In the genomic region with DNA sequence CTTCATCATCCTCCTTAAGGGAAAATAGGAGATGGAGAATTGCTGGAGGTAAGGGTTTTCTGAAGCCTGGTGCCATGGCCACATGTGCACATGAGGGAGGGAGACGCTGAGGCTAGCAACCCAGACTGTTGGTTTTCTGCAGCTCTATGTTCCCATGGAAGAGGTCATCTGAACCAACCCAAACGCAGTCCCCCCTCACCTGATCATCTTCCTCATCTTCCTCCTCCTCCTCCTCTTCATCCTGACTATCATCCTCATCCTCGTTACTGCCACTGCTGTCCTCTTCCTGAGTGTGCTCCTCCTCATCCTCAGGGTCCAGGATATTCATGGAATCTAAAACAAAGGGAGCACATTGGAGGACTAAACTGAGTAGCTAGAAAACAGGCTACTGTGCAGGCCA, we compare ENCODE assay signal across 26 cellular contexts.
"Had no signal": no experiment of that assay in that cellular context is flagged by ENCODE, and none has a peak within 500 bp of the region (broad histone marks: within the 10 kb centered on the region; RNA-seq: fewer than 3 reads in every experiment).

No MANE protein-coding gene starts in this region.

- H3K27ac Mint-ChIP-seq: activated B cell treated with CpG ODN at 0.5 μM for 24 hours; activated naive CD4-positive, alpha-beta T cell treated with anti-CD3 and anti-CD28 coated beads, Interleukin-2, amount 10 ng/mL, durations not matched to agents 7 days and 5 days; brain; T-helper 17 cell; T-helper 2 cell treated with Interferon-gamma antibody and Interleukin-4, amounts not matched to agents 5 μg/mL and 100 μg/mL, for 36 hours had no signal

- H3K27me3 ChIP-seq: ascending aorta, cardiac muscle cell, colonic mucosa, esophagus squamous epithelium, gastroesophageal sphincter had no signal

- ATAC-seq: activated CD4-positive, CD25-positive, alpha-beta regulatory T cell treated with anti-CD3 and anti-CD28 coated beads, Interleukin-2, amount 50 U/mL, for 24 hours; gastroesophageal sphincter; T-helper 17 cell had no signal

- H3K4me1 Mint-ChIP-seq: activated B cell treated with CpG ODN at 0.5 μM for 24 hours; activated naive CD4-positive, alpha-beta T cell treated with anti-CD3 and anti-CD28 coated beads, Interleukin-2, amount 10 ng/mL, durations not matched to agents 7 days and 5 days; brain; T-helper 17 cell had no signal

- H3K9me3 ChIP-seq: ascending aorta, breast epithelium, colonic mucosa, esophagus squamous epithelium, gastroesophageal sphincter had no signal

- H3K4me1 ChIP-seq: ascending aorta, breast epithelium, colonic mucosa, esophagus squamous epithelium, gastroesophageal sphincter had no signal

- H3K4me3 ChIP-seq: ascending aorta, breast epithelium, cardiac muscle cell, colonic mucosa, esophagus squamous epithelium, gastroesophageal sphincter had no signal

- H3K36me3 ChIP-seq: breast epithelium had no signal

- H3K27me3 Mint-ChIP-seq: activated B cell treated with CpG ODN at 0.5 μM for 24 hours; activated naive CD4-positive, alpha-beta T cell treated with anti-CD3 and anti-CD28 coated beads, Interleukin-2, amount 10 ng/mL, durations not matched to agents 7 days and 5 days; activated naive CD8-positive, alpha-beta T cell; brain; T-helper 17 cell had no signal

- H3K9me3 Mint-ChIP-seq: activated B cell treated with CpG ODN at 0.5 μM for 24 hours; activated naive CD4-positive, alpha-beta T cell treated with anti-CD3 and anti-CD28 coated beads, Interleukin-2, amount 10 ng/mL, durations not matched to agents 7 days and 5 days; brain; T-helper 2 cell treated with Interferon-gamma antibody and Interleukin-4, amounts not matched to agents 5 μg/mL and 100 μg/mL, for 36 hours had no signal

- DNase-seq: activated B cell treated with CpG ODN at 0.5 μM for 24 hours; activated CD4-positive, alpha-beta T cell treated with anti-CD3 and anti-CD28 coated beads for 48 hours; activated CD4-positive, alpha-beta T cell treated with anti-CD3 and anti-CD28 coated beads, Interleukin-2, amount 50 U/mL, for 1 hour; activated CD4-positive, alpha-beta T cell treated with anti-CD3 and anti-CD28 coated beads, Interleukin-2, amount 50 U/mL, for 48 hours; activated CD8-positive, alpha-beta memory T cell treated with anti-CD3 and anti-CD28 coated beads, Interleukin-2, amount 50 U/mL, for 48 hours; activated gamma-delta T cell; activated naive CD4-positive, alpha-beta T cell treated with anti-CD3 and anti-CD28 coated beads, Interleukin-2, amount 10 ng/mL, durations not matched to agents 7 days and 5 days; central memory CD4-positive, alpha-beta T cell; cerebellar nuclear complex; colonic mucosa; effector CD8-positive, alpha-beta T cell; esophagus squamous epithelium; foreskin melanocyte; hippocampal formation; T-helper 1 cell; T-helper 17 cell; T1000; WERI-Rb-1 had no signal

- H3K4me3 Mint-ChIP-seq: activated B cell treated with CpG ODN at 0.5 μM for 24 hours; activated naive CD4-positive, alpha-beta T cell treated with anti-CD3 and anti-CD28 coated beads, Interleukin-2, amount 10 ng/mL, durations not matched to agents 7 days and 5 days; activated naive CD8-positive, alpha-beta T cell; brain; T-helper 17 cell; T-helper 2 cell treated with Interferon-gamma antibody and Interleukin-4, amounts not matched to agents 5 μg/mL and 100 μg/mL, for 36 hours had no signal
